ENCODE assay signal across 26 cellular contexts in the genomic region with DNA sequence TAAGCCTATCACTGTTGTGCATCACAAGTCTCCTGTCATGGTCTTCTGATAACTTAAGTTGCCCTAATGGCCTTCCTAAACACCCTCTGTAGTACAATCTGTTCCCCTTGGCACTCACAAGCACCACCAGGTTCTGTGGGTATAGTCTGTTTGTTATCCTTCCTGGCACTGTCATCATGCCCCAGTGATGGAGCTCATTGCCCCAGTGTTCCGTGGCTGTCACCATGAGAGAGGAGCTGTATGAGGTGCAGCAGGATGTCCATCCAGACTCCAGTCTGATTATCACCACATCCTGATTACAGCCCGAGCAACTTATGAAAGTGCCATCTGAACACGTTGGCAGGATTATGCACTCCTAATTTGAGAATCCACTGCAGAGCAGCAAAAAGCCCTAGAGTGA.
"Had no signal": no experiment of that assay in that cellular context is flagged by ENCODE, and none has a peak within 500 bp of the region (broad histone marks: within the 10 kb centered on the region; RNA-seq: fewer than 3 reads in every experiment).

No MANE protein-coding gene starts in this region.

- ATAC-seq: naive thymus-derived CD4-positive, alpha-beta T cell; natural killer cell; pancreas; right lobe of liver; stimulated activated naive B cell treated with anti-CD40 and anti-IgM and Interleukin-4, amounts not matched to agents 10 μg/mL and 1 μg/mL and 100 μg/mL, for 72 hours; upper lobe of right lung had no signal

- H3K9ac ChIP-seq: neural progenitor cell had no signal

- H3K4me2 ChIP-seq: neural progenitor cell, smooth muscle cell had no signal

- H3K4me3 ChIP-seq: neural progenitor cell, pancreas, prostate gland, right lobe of liver, skin epidermis, smooth muscle cell, spleen, stomach, thoracic aorta, thyroid gland, tibial nerve, upper lobe of right lung, uterus had no signal

- H3K4me1 ChIP-seq: neural progenitor cell, pancreas, prostate gland, spleen, stomach, thyroid gland, tibial nerve, upper lobe of right lung, uterus had no signal

- H3K9me3 ChIP-seq: neutrophil, pancreas, prostate gland, right lobe of liver, spleen, stomach, thoracic aorta, thyroid gland, tibial nerve, upper lobe of right lung, uterus had no signal

- H3K36me3 ChIP-seq: neural progenitor cell, neutrophil, pancreas, prostate gland, right lobe of liver, spleen, stomach, thoracic aorta, thyroid gland, tibial nerve, upper lobe of right lung, uterus had no signal

- H3K27ac ChIP-seq: neural progenitor cell, neutrophil, pancreas, prostate gland, right lobe of liver, skin epidermis, spleen, stomach, thoracic aorta, thyroid gland, tibial nerve, upper lobe of right lung, uterus had no signal

- DNase-seq: naive thymus-derived CD4-positive, alpha-beta T cell; natural killer cell; nucleus accumbens; pancreas; retina; right cardiac atrium; right lobe of liver; spleen; stimulated activated CD4-positive, alpha-beta T cell treated with anti-CD3 and anti-CD28 coated beads, Interleukin-12 subunit alpha, Interleukin-12 subunit beta, amount 100 ng/mL, for 4 hours; stimulated activated CD4-positive, alpha-beta T cell treated with anti-CD3 and anti-CD28 coated beads, Interleukin-1b, Interleukin-23, amount 100 ng/mL, for 48 hours; stimulated activated CD4-positive, alpha-beta T cell treated with anti-CD3 and anti-CD28 coated beads, Interleukin-4, amount 100 ng/mL, for 1 hour; stimulated activated CD4-positive, alpha-beta T cell treated with anti-CD3 and anti-CD28 coated beads, Interleukin-4, amount 100 ng/mL, for 4 hours; stimulated activated CD8-positive, alpha-beta memory T cell treated with anti-CD3 and anti-CD28 coated beads, Interleukin-4, amount 100 ng/mL, for 48 hours; stimulated activated naive B cell treated with anti-CD40 and anti-IgM and Interleukin-4, amounts not matched to agents 10 μg/mL and 1 μg/mL and 100 μg/mL, for 72 hours; stimulated activated naive CD4-positive, alpha-beta T cell treated with Interleukin-2 at 50 U/mL for 16 hours; stomach; thyroid gland; upper lobe of right lung; uterus had no signal

- H3K27me3 ChIP-seq: neural progenitor cell, neutrophil, right lobe of liver, spleen, stomach, thyroid gland, tibial nerve, upper lobe of right lung, uterus had no signal

- H2AFZ ChIP-seq: neural progenitor cell had no signal
